17 cellular contexts compared by ENCODE assay signal in genomic region chr3:195911946-195912270, GRCh38. TPM values are rescaled to one million over a fixed set of nuclear protein-coding genes. Genes with fewer than 3 reads are reported as not detected.
DNase-seq lines count a peak whose midpoint lies in the region; ATAC-seq and TF ChIP-seq lines count a peak whose summit lies in the region.
"Had no signal": no experiment of that assay in that cellular context is flagged by ENCODE, and none has a peak within 500 bp of the region (broad histone marks: within the 10 kb centered on the region; RNA-seq: fewer than 3 reads in every experiment).

No MANE protein-coding gene starts in this region.

- WGBS in mammary epithelial cell (ENCODE audit: low coverage, missing lambda C conversion rate): 13% methylated on average over 3 of the region's 4 CpGs
- WGBS in neuronal stem cell (ENCODE audit: extremely low coverage in 2 of 2, insufficient read length in 2 of 2, insufficient replicate concordance in 1 of 2), 2 donors: no CpG with 5 or more reads among the region's 4 CpGs

- no peak overlapping the region for H3K14ac ChIP-seq in neuronal stem cell (ENCODE audit: low read length)

- TF ChIP-seq CTCF in HCT116 (IDR thresholded peaks at IDR 0.05 in 2 of 3, conservative IDR thresholded peaks at IDR 0.05 in 1 of 3; ENCODE audit: borderline replicate concordance in 1 of 3, insufficient read depth in 1 of 3, low read depth in 2 of 3, low read length in 2 of 3) (no peak), mammary epithelial cell (conservative IDR thresholded peaks at IDR 0.05 in 1 of 2, IDR thresholded peaks at IDR 0.05 in 1 of 2; ENCODE audit: extremely low read depth in 1 of 2, insufficient read depth in 1 of 2, low read depth in 1 of 2, low read length in 2 of 2) (no peak), left ventricle myocardium inferior (IDR thresholded peaks at IDR 0.05; ENCODE audit: borderline replicate concordance) (no peak)

- peak overlapping the region in 1 of 11 experiments; percentile 1; a peak in 2 of 22 replicates for H3K27ac ChIP-seq in BLaER1 treated with 17β-estradiol and CSF1 and Interleukin-3, amounts not matched to agents 10 nM and 100 nM
- H3K27ac ChIP-seq in HCT116 (ENCODE audit: low read depth, low read length) (peak overlapping the region; percentile 31; the same call in 1 of the 2 replicates), mammary epithelial cell (ENCODE audit: insufficient read depth, low read depth, low read length) (peak overlapping the region; percentile 69), neuronal stem cell (replicated peaks; ENCODE audit: low read length) (no peak overlapping the region), left ventricle myocardium inferior (replicated peaks) (no peak overlapping the region), substantia nigra (ENCODE audit: low read depth, low read length, poor library complexity, severe bottlenecking) (no peak overlapping the region)
- H3K27ac ChIP-seq: adrenal gland, pancreas, transverse colon had no signal

- H4K8ac ChIP-seq in neuronal stem cell (ENCODE audit: low read depth, low read length): no peak overlapping the region

- H3K4me1 ChIP-seq in BLaER1 treated with 17β-estradiol and CSF1 and Interleukin-3, amounts not matched to agents 10 nM and 100 nM: peaks cover 35 to 57% (median 52%) of the 10 kb centered on the region in 10 experiments
- H3K4me1 ChIP-seq in HCT116 (ENCODE audit: control insufficient read depth in 1 of 2, insufficient read depth in 2 of 2, low read length in 2 of 2) (peaks cover 29 to 59% of the 10 kb centered on the region in 2 experiments), mammary epithelial cell (ENCODE audit: insufficient read depth, low read length) (peaks cover 67% of the 10 kb centered on the region), neuronal stem cell (ENCODE audit: control insufficient read depth in 2 of 2, insufficient read depth in 1 of 2, low read depth in 1 of 2, low read length in 2 of 2) (peaks cover 20 to 22% of the 10 kb centered on the region in 2 donors), left ventricle myocardium inferior (peaks cover 37% of the 10 kb centered on the region)

- no peak overlapping the region for H2BK12ac ChIP-seq in neuronal stem cell (ENCODE audit: low read length)

- POLR2A ChIA-PET in HCT116 (lab: Charles Lee): no interaction called here

- no peak overlapping the region for H2BK120ac ChIP-seq in neuronal stem cell (ENCODE audit: low read depth, low read length)

- H2AFZ ChIP-seq in HCT116 (ENCODE audit: low read depth, low read length, poor library complexity, severe bottlenecking) (no peak overlapping the region), mammary epithelial cell (ENCODE audit: low read depth, low read length) (peak overlapping the region; percentile 73), neuronal stem cell (ENCODE audit: low read length) (peak overlapping the region; percentile 4)

- in situ Hi-C loops in mammary epithelial cell (cut with MboI; ENCODE audit: low sequenced_read_pairs in 2 of 2): no loop called here

- H3K23ac ChIP-seq in neuronal stem cell (ENCODE audit: low read depth, low read length, poor library complexity): peak overlapping the region; percentile 36

- DNase-seq in HCT116 (ENCODE audit: low read depth, low spot score): no peak
- peak; percentile 93 for DNase-seq in mammary epithelial cell
- DNase-seq in neuronal stem cell (ENCODE audit: low spot score): no peak
- DNase-seq in amniotic stem cell (lab: John Stamatoyannopoulos, UW): no peak
- DNase-seq in left ventricle myocardium inferior: no peak
- DNase-seq in substantia nigra (lab: John Stamatoyannopoulos, UW): no peak
- DNase-seq: activated CD4-positive, alpha-beta T cell treated with anti-CD3 and anti-CD28 coated beads for 4 hours; activated T-cell treated with anti-CD3 and anti-CD28 coated beads, Interleukin-2, amount 50 U/mL, for 4 hours; EL; mesenchymal stem cell; NCI-H1105 treated with DMSO at 0.1 percent for 48 hours; NCI-H446 treated with DMSO at 0.1 percent for 48 hours; transverse colon had no signal

- H3K79me2 ChIP-seq in HCT116 (ENCODE audit: insufficient read depth, low read length) (peaks cover 13% of the 10 kb centered on the region; the same call in 1 of the 2 replicates), mammary epithelial cell (ENCODE audit: insufficient read depth, low read length) (peaks cover 27% of the 10 kb centered on the region)

- TF ChIP-seq POLR2A in HCT116 (IDR thresholded peaks at IDR 0.05; ENCODE audit: borderline replicate concordance, extremely low read depth, insufficient read depth, insufficient read length): no peak

- CTCF ChIA-PET in HCT116 (lab: Charles Lee): interaction anchor here (1.4 to 1.5 kb wide), 3 partner anchors 17 to 52 kb away, joined by 4 to 5 read pairs (median 4); no protein-coding TSS in a partner anchor
- CTCF ChIA-PET in mammary epithelial cell (lab: Charles Lee; ENCODE audit: low non-redundant PET): interaction anchor here (1.1 kb wide), 1 partner anchor 17 kb away, joined by 9 read pairs; no protein-coding TSS in a partner anchor

- TF ChIP-seq RAD21 in HCT116 (IDR thresholded peaks at IDR 0.05; ENCODE audit: low read depth): no peak

- dilution Hi-C loops in mammary epithelial cell (cut with HindIII; ENCODE audit: low sequenced_read_pairs): no loop called here

- H3K9me3 ChIP-seq in BLaER1 treated with 17β-estradiol and CSF1 and Interleukin-3, amounts not matched to agents 10 nM and 100 nM (replicated peaks in 1 of 11): no peaks in the 10 kb centered on the region
- no peaks in the 10 kb centered on the region for H3K9me3 ChIP-seq in HCT116 (ENCODE audit: control insufficient read depth in 1 of 2, insufficient read depth in 1 of 2, low read depth in 1 of 2, low read length in 2 of 2)
- no peaks in the 10 kb centered on the region for H3K9me3 ChIP-seq in mammary epithelial cell (replicated peaks; ENCODE audit: insufficient read depth, low read length)
- no peaks in the 10 kb centered on the region for H3K9me3 ChIP-seq in neuronal stem cell (replicated peaks in 1 of 2; ENCODE audit: control insufficient read depth in 2 of 2, insufficient read depth in 1 of 2, low read depth in 1 of 2, low read length in 2 of 2)
- no peaks in the 10 kb centered on the region for H3K9me3 ChIP-seq in left ventricle myocardium inferior (replicated peaks)
- H3K9me3 ChIP-seq: adrenal gland, pancreas, transverse colon had no signal

- H3K9me2 ChIP-seq in HCT116 (ENCODE audit: insufficient read depth): no peaks in the 10 kb centered on the region

- no peak overlapping the region for H2BK5ac ChIP-seq in neuronal stem cell (ENCODE audit: low read length)

- H3K4ac ChIP-seq in neuronal stem cell (ENCODE audit: low read length): no peak overlapping the region

- H3K18ac ChIP-seq in neuronal stem cell (ENCODE audit: low read length): no peak overlapping the region

- RAD21 ChIA-PET in HCT116 (lab: Charles Lee; ENCODE audit: low non-redundant PET in 1 of 2, low total read pairs in 2 of 2, uncharacterized antibody in 2 of 2, unreplicated experiment in 2 of 2): no interaction called here

- peak overlapping the region; percentile 93 for H2BK15ac ChIP-seq in neuronal stem cell (ENCODE audit: low read length)

- no peaks in the 10 kb centered on the region for H3K27me3 ChIP-seq in BLaER1 treated with 17β-estradiol and CSF1 and Interleukin-3, amounts not matched to agents 10 nM and 100 nM
- no peaks in the 10 kb centered on the region for H3K27me3 ChIP-seq in HCT116 (ENCODE audit: insufficient read depth, low read length)
- no peaks in the 10 kb centered on the region for H3K27me3 ChIP-seq in mammary epithelial cell (ENCODE audit: insufficient read depth, low read length)
- peaks cover 0 to 11% (median 8%) of the 10 kb centered on the region in 3 experiments for H3K27me3 ChIP-seq in neuronal stem cell (ENCODE audit: control insufficient read depth in 3 of 3, insufficient read depth in 3 of 3, low read depth in 1 of 3, low read length in 3 of 3)
- peaks cover 12% of the 10 kb centered on the region for H3K27me3 ChIP-seq in left ventricle myocardium inferior (ENCODE audit: low read depth)
- H3K27me3 ChIP-seq: adrenal gland, pancreas, transverse colon had no signal

- peak overlapping the region; percentile 43 for H2AK5ac ChIP-seq in neuronal stem cell (ENCODE audit: low read depth, low read length)

- BruUV-seq in HCT116 (replicated peaks; lab: Mats Ljungman, UMichigan) (no TSS peak), mammary epithelial cell (replicated peaks; lab: Mats Ljungman, UMichigan) (no TSS peak)

- peaks cover 0 to 19% (median 10%) of the 10 kb centered on the region in 11 experiments; a peak in 11 of 22 replicates for H4K20me1 ChIP-seq in BLaER1 treated with 17β-estradiol and CSF1 and Interleukin-3, amounts not matched to agents 10 nM and 100 nM
- H4K20me1 ChIP-seq in HCT116 (ENCODE audit: insufficient read depth): no peaks in the 10 kb centered on the region
- no peaks in the 10 kb centered on the region for H4K20me1 ChIP-seq in mammary epithelial cell (ENCODE audit: insufficient read depth, low read length)

- H3K4me2 ChIP-seq in BLaER1 treated with 17β-estradiol and CSF1 and Interleukin-3, amounts not matched to agents 10 nM and 100 nM: peak overlapping the region; percentile 13 to 89 (median 75); a peak in 20 of 22 replicates
- H3K4me2 ChIP-seq in HCT116 (ENCODE audit: low read length): peak overlapping the region; percentile 50
- H3K4me2 ChIP-seq in mammary epithelial cell (ENCODE audit: insufficient read depth, low read depth, low read length): peak overlapping the region; percentile 93
- no peak overlapping the region for H3K4me2 ChIP-seq in neuronal stem cell (ENCODE audit: insufficient read depth, low read length, poor library complexity, severe bottlenecking)

- no peak overlapping the region for H4K91ac ChIP-seq in neuronal stem cell (ENCODE audit: low read depth, low read length, poor library complexity)

- peaks cover 14% of the 10 kb centered on the region for H3K79me1 ChIP-seq in neuronal stem cell (ENCODE audit: low read depth, low read length)

- no peak for ATAC-seq in HCT116
- no peak for ATAC-seq in HG02981 (IDR thresholded peaks at IDR 0.05; ENCODE audit: unreplicated experiment)
- ATAC-seq: activated T-cell treated with anti-CD3 and anti-CD28 coated beads, Interleukin-2, amount 50 U/mL, for 4 hours; pancreas had no signal

- 0 out of 22 replicates have a peak overlapping the region, but pooled peaks of 1 of the 11 experiments have one; percentile 33 for H3K9ac ChIP-seq in BLaER1 treated with 17β-estradiol and CSF1 and Interleukin-3, amounts not matched to agents 10 nM and 100 nM
- no peak overlapping the region for H3K9ac ChIP-seq in HCT116 (ENCODE audit: low read length)
- H3K9ac ChIP-seq in mammary epithelial cell (ENCODE audit: insufficient read depth, low read length): no peak overlapping the region
- H3K9ac ChIP-seq in neuronal stem cell (ENCODE audit: low read depth, low read length, poor library complexity): no peak overlapping the region

- no peaks in the 10 kb centered on the region for H3K36me3 ChIP-seq in BLaER1 treated with 17β-estradiol and CSF1 and Interleukin-3, amounts not matched to agents 10 nM and 100 nM
- no peaks in the 10 kb centered on the region for H3K36me3 ChIP-seq in HCT116 (ENCODE audit: control insufficient read depth in 1 of 2, insufficient read depth in 2 of 2, low read length in 2 of 2)
- no peaks in the 10 kb centered on the region for H3K36me3 ChIP-seq in mammary epithelial cell (ENCODE audit: insufficient read depth, low read length)
- H3K36me3 ChIP-seq in neuronal stem cell (replicated peaks in 1 of 2; ENCODE audit: control insufficient read depth in 2 of 2, insufficient read depth in 2 of 2, low read length in 2 of 2): no peaks in the 10 kb centered on the region
- no peaks in the 10 kb centered on the region for H3K36me3 ChIP-seq in left ventricle myocardium inferior
- H3K36me3 ChIP-seq: adrenal gland, pancreas, transverse colon had no signal

- intact Hi-C loops in HCT116 (cut with micrococcal nuclease) (no loop called here), mammary epithelial cell (cut with micrococcal nuclease) (no loop called here), left ventricle myocardium inferior (cut with micrococcal nuclease) (loop anchor here (5.0 kb wide), 1 partner anchor 50 kb away; no protein-coding TSS in a partner anchor)

- no peak overlapping the region for H3K4me3 ChIP-seq in BLaER1 treated with 17β-estradiol and CSF1 and Interleukin-3, amounts not matched to agents 10 nM and 100 nM
- H3K4me3 ChIP-seq in HCT116 (replicated peaks in 1 of 2; ENCODE audit: low read depth in 1 of 2, low read length in 2 of 2): no peak overlapping the region
- peak overlapping the region in 2 of 3 experiments; percentile 23 to 38 for H3K4me3 ChIP-seq in mammary epithelial cell (replicated peaks in 1 of 3; ENCODE audit: insufficient read depth in 1 of 3, low read depth in 2 of 3, low read length in 3 of 3)
- no peak overlapping the region for H3K4me3 ChIP-seq in neuronal stem cell (ENCODE audit: low read length in 2 of 2)
- H3K4me3 ChIP-seq in left ventricle myocardium inferior: no peak overlapping the region
- H3K4me3 ChIP-seq: adrenal gland, pancreas, transverse colon had no signal

RNA-seq across cellular contexts. Expression of gene TNK2, which starts 3.6 kb away (rescaled TPM):
- total RNA-seq in HCT116 (2021; ENCODE audit: unreplicated experiment) (55.1 TPM), mammary epithelial cell (100 to 1,000 TPM in 1 of 2 donors, 10 to 100 TPM in 1; 20.5 to 107 TPM), left ventricle myocardium inferior (33.2 TPM)
- 34.0 and 40.3 TPM in 2 replicates for polyA plus RNA-seq in HCT116 (2012)
- 24.2 TPM for polyA plus RNA-seq in mammary epithelial cell
- polyA minus RNA-seq in mammary epithelial cell: 44.0 TPM
- 21.3 TPM for polyA plus RNA-seq in neuronal stem cell (2013, experiment 1 of 2)
- 20.7 TPM for polyA plus RNA-seq in neuronal stem cell (2013, experiment 2 of 2)

Comparison
In these comparisons a context has a peak if more than half of its experiments do, and no peak if none do; other contexts are left out.
1. H3K27ac ChIP-seq: peak in HCT116 (single experiment) and mammary epithelial cell (single experiment); none in neuronal stem cell (single experiment), left ventricle myocardium inferior (single experiment) and substantia nigra (single experiment).
2. H3K4me3 ChIP-seq: peak in mammary epithelial cell (2 of 3); none in BLaER1 treated with 17β-estradiol and CSF1 and Interleukin-3, amounts not matched to agents 10 nM and 100 nM (0 of 10), HCT116 (0 of 2), neuronal stem cell (0 of 2) and left ventricle myocardium inferior (single experiment).